In the genomic region with DNA sequence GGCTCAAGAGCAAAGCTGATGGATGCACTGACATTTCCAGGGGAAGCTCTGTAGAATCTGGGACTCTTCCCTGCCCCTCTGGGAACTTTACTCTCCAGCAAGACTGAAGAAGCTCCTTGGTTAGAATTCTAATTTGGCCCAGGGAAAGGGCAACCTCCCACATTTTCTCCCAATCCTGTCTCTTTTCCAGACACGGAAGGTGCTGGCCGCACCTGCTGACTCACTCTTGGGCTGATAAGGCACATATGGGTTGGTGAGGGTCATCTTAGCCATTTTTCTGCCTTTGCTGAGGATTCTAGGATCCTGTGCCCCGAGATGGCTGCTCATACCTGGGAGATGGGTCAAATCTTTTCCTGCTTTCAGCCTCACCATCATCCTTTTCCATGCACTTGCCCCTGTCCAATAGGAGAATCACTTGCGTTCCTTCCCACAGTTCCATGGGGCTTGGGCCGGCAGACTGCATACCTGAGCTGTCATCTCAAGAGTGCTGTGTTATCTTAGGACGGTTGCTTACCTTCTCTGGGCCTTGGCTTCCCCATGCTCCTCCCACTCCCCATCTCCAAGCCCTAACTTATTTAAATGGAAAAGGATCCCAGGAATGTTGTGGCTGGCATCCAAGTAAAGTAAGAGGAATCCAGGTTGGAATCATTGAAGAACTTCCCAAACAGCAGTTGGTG, we compare ENCODE assay signal across 10 cellular contexts. TPM values are rescaled to one million over a fixed set of nuclear protein-coding genes. Genes with fewer than 3 reads are reported as not detected.
DNase-seq lines count a peak whose midpoint lies in the region; FAIRE-seq lines count a peak whose summit lies in the region.
"Had no signal": no experiment of that assay in that cellular context is flagged by ENCODE, and none has a peak within 500 bp of the region (broad histone marks: within the 10 kb centered on the region; RNA-seq: fewer than 3 reads in every experiment).

No MANE protein-coding gene starts in this region.

- no peak overlapping the region for H2BK120ac ChIP-seq in mesendoderm (ENCODE audit: low read depth, low read length)

- no peak overlapping the region for H3K4me3 ChIP-seq in mesendoderm (ENCODE audit: low read length)

- no peak overlapping the region for H2BK5ac ChIP-seq in mesendoderm (ENCODE audit: low read length)

- no CpG with 5 or more reads among the region's 6 CpGs for WGBS in mesendoderm (ENCODE audit: extremely low coverage, insufficient coverage, low lambda C conversion rate)

- peaks cover 14% of the 10 kb centered on the region for H3K4me1 ChIP-seq in mesendoderm (ENCODE audit: control insufficient read depth, low read depth, low read length)

- no peak overlapping the region for H2BK15ac ChIP-seq in mesendoderm (replicated peaks; ENCODE audit: low read depth)

- no peak overlapping the region for H3K9ac ChIP-seq in mesendoderm (ENCODE audit: low read length)

- no peak overlapping the region for H3K23ac ChIP-seq in mesendoderm (ENCODE audit: low read length)

- peak; percentile 22 for DNase-seq in DMS 273 (lab: John Stamatoyannopoulos, UW; ENCODE audit: unreplicated experiment)
- DNase-seq in DMS 273 treated with DMSO at 0.1 percent for 48 hours (lab: John Stamatoyannopoulos, UW) = no peak
- DNase-seq in epidermal melanocyte (ENCODE audit: insufficient read length, low spot score) = peak; percentile 15
- DNase-seq in mesendoderm = peak; percentile 80
- peak; percentile 54 for DNase-seq in urothelium cell line (ENCODE audit: low spot score)
- no peak for DNase-seq in NCI-H1930 (lab: John Stamatoyannopoulos, UW)
- no peak for DNase-seq in NCI-H187 treated with DMSO at 0.1 percent for 48 hours (lab: John Stamatoyannopoulos, UW)
- DNase-seq in GDM1 (lab: John Stamatoyannopoulos, UW) = no peak
- DNase-seq: 8988T, NCI-H187 had no signal

- H3K4ac ChIP-seq in mesendoderm (ENCODE audit: low read depth, low read length) = no peak overlapping the region

- no peaks in the 10 kb centered on the region for H3K27me3 ChIP-seq in mesendoderm (ENCODE audit: insufficient read depth, low read length, poor library complexity)

- H3K79me2 ChIP-seq in mesendoderm (ENCODE audit: control insufficient read depth, insufficient read depth, low read length) = no peaks in the 10 kb centered on the region

- H3K4me2 ChIP-seq in mesendoderm (ENCODE audit: low read length) = no peak overlapping the region

- peak overlapping the region; percentile 57 for H3K56ac ChIP-seq in mesendoderm (ENCODE audit: low read length)

- no peaks in the 10 kb centered on the region for H3K36me3 ChIP-seq in mesendoderm (ENCODE audit: control insufficient read depth, insufficient read depth, low read length)

- H3K18ac ChIP-seq in mesendoderm (ENCODE audit: low read length) = no peak overlapping the region

- no peak overlapping the region for H2AK5ac ChIP-seq in mesendoderm (ENCODE audit: low read length)

- no peak for FAIRE-seq in urothelium cell line (lab: Jason Lieb, UNC)

- no peak overlapping the region for H3K27ac ChIP-seq in mesendoderm (ENCODE audit: low read depth, low read length)

- no peak overlapping the region for H4K8ac ChIP-seq in mesendoderm (ENCODE audit: low read depth, low read length)

- H4K5ac ChIP-seq in mesendoderm (ENCODE audit: low read length) = no peak overlapping the region

- no peaks in the 10 kb centered on the region for H3K79me1 ChIP-seq in mesendoderm (ENCODE audit: low read length)

RNA-seq across cellular contexts. Expression of gene TINAGL1, which starts 1.3 kb away (rescaled TPM):
- 2.5 TPM for polyA plus RNA-seq in mesendoderm (2013, experiment 1 of 2)
- 2.7 TPM for polyA plus RNA-seq in mesendoderm (2013, experiment 2 of 2)

RNA-seq across cellular contexts. Expression of gene HCRTR1, which starts 39.8 kb away (rescaled TPM):
- polyA plus RNA-seq in mesendoderm (2013, experiment 1 of 2) = 0.04 TPM
- polyA plus RNA-seq in mesendoderm (2013, experiment 2 of 2) = 0.04 TPM

Comparison
In these comparisons a context has a peak if more than half of its experiments do, and no peak if none do; other contexts are left out.
1. DNase-seq: peak in DMS 273 (single experiment), epidermal melanocyte (single experiment), mesendoderm (single experiment) and urothelium cell line (single experiment); none in DMS 273 treated with DMSO at 0.1 percent for 48 hours (single experiment), NCI-H1930 (0 of 2), NCI-H187 treated with DMSO at 0.1 percent for 48 hours (single experiment) and GDM1 (single experiment).